9 cellular contexts compared by ENCODE assay signal in genomic region chr2:53785378-53785777, GRCh38. TPM values are rescaled to one million over a fixed set of nuclear protein-coding genes. Genes with fewer than 3 reads are reported as not detected.
A peak's percentile ranks its signal among the peaks of the same experiment; 100 is the strongest.
DNase-seq lines count a peak whose midpoint lies in the region; ATAC-seq, FAIRE-seq and TF ChIP-seq lines count a peak whose summit lies in the region.
"Had no signal": no experiment of that assay in that cellular context is flagged by ENCODE, and none has a peak within 500 bp of the region (broad histone marks: within the 10 kb centered on the region; RNA-seq: fewer than 3 reads in every experiment).

No MANE protein-coding gene starts in this region.

- peaks cover 100% of the 10 kb centered on the region for H3K79me2 ChIP-seq in OCI-LY3 (ENCODE audit: low read length)
- peaks cover 75% of the 10 kb centered on the region for H3K79me2 ChIP-seq in endothelial cell of umbilical vein (ENCODE audit: control insufficient read depth, insufficient read depth, low read length)

- BruUV-seq in endothelial cell of umbilical vein (replicated peaks; lab: Mats Ljungman, UMichigan): no TSS peak

- H3K4me2 ChIP-seq in OCI-LY3 (ENCODE audit: low read length): peak overlapping the region; percentile 85
- peak overlapping the region; percentile 91 for H3K4me2 ChIP-seq in endothelial cell of umbilical vein (ENCODE audit: insufficient read depth, low read length)

- H3K4me1 ChIP-seq in OCI-LY3 (ENCODE audit: low read length) (peaks cover 19% of the 10 kb centered on the region), endothelial cell of umbilical vein (ENCODE audit: control insufficient read depth, extremely low read depth, insufficient read depth, low read length) (peaks cover 23% of the 10 kb centered on the region)

- peak overlapping the region; percentile 92; the same call in 1 of the 2 replicates for H3K9ac ChIP-seq in OCI-LY3 (ENCODE audit: low read length)
- H3K9ac ChIP-seq in endothelial cell of umbilical vein (replicated peaks; ENCODE audit: extremely low read depth, insufficient read depth, low read length): peak overlapping the region; percentile 91

- no peaks in the 10 kb centered on the region for H3K9me3 ChIP-seq in OCI-LY3 (ENCODE audit: insufficient read depth, low read length)
- H3K9me3 ChIP-seq in endothelial cell of umbilical vein (replicated peaks; ENCODE audit: control insufficient read depth, insufficient read depth, low read length): no peaks in the 10 kb centered on the region

- CTCF ChIA-PET in endothelial cell of umbilical vein (lab: Charles Lee): interaction anchor here (2.8 kb wide), 1 partner anchor 17 kb away, joined by 13 read pairs; the partner anchor contains the start of gene CHAC2

- H3K27ac Mint-ChIP-seq in progenitor cell of endocrine pancreas: peak overlapping the region; percentile 99

- dilution Hi-C loops in endothelial cell of umbilical vein (cut with MboI; ENCODE audit: extremely low pct_ligation_motif_present, low sequenced_read_pairs): no loop called here

- peak overlapping the region; percentile 91 for H3K4me3 Mint-ChIP-seq in progenitor cell of endocrine pancreas (ENCODE audit: low read depth)

- no peak overlapping the region for H3K27ac ChIP-seq in OCI-LY3 (ENCODE audit: low read length)
- H3K27ac ChIP-seq in endothelial cell of umbilical vein (ENCODE audit: insufficient read depth, low read depth, low read length): no peak overlapping the region

- no peaks in the 10 kb centered on the region for H4K20me1 ChIP-seq in OCI-LY3 (ENCODE audit: insufficient read depth, low read length)
- H4K20me1 ChIP-seq in endothelial cell of umbilical vein (replicated peaks; ENCODE audit: control insufficient read depth, extremely low read depth, insufficient read depth, low read length): no peaks in the 10 kb centered on the region

- H3K9me3 Mint-ChIP-seq in progenitor cell of endocrine pancreas (ENCODE audit: low read depth): no peaks in the 10 kb centered on the region

- H3K4me3 ChIP-seq in OCI-LY3 (ENCODE audit: low read length) (peak overlapping the region; percentile 98), endothelial cell of umbilical vein (replicated peaks in 1 of 3; ENCODE audit: insufficient read depth in 1 of 3, low read depth in 1 of 3, low read length in 3 of 3) (peak overlapping the region in 2 of 3 experiments; percentile 92 to 98)

- DNase-seq in Daoy (ENCODE audit: low read depth) (peak; percentile 7), endothelial cell of umbilical vein (ENCODE audit: low read depth, low spot score) (no peak), progenitor cell of endocrine pancreas (ENCODE audit: low spot score, unreplicated experiment) (no peak), RPMI8226 (no peak), ureter (ENCODE audit: low spot score) (no peak)
- DNase-seq: NCI-H1417 treated with DMSO at 0.1 percent for 48 hours had no signal

- no peaks in the 10 kb centered on the region for H3K36me3 Mint-ChIP-seq in progenitor cell of endocrine pancreas (ENCODE audit: insufficient read depth)

- H3K27me3 ChIP-seq in OCI-LY3 (ENCODE audit: low read depth, low read length) (no peaks in the 10 kb centered on the region), endothelial cell of umbilical vein (ENCODE audit: control insufficient read depth in 2 of 2, insufficient read depth in 2 of 2, low read length in 2 of 2) (no peaks in the 10 kb centered on the region)

- no peak for FAIRE-seq in endothelial cell of umbilical vein (lab: Jason Lieb, UNC)

- ATAC-seq in HG03469 (IDR thresholded peaks at IDR 0.05; ENCODE audit: unreplicated experiment): no peak
- ATAC-seq in GM19035 (IDR thresholded peaks at IDR 0.05; ENCODE audit: unreplicated experiment): no peak

- H2AFZ ChIP-seq in OCI-LY3 (ENCODE audit: low read depth, low read length): no peak overlapping the region
- no peak overlapping the region for H2AFZ ChIP-seq in endothelial cell of umbilical vein (ENCODE audit: low read depth, low read length)

- TF ChIP-seq CTCF in OCI-LY3 (IDR thresholded peaks at IDR 0.05; ENCODE audit: low read depth, low read length) (no peak), endothelial cell of umbilical vein (IDR thresholded peaks at IDR 0.05; ENCODE audit: extremely low read depth in 1 of 2, insufficient read depth in 1 of 2, low read depth in 1 of 2, low read length in 2 of 2) (no peak), progenitor cell of endocrine pancreas (IDR thresholded peaks at IDR 0.05; ENCODE audit: unreplicated experiment) (no peak)

- H3K27me3 Mint-ChIP-seq in progenitor cell of endocrine pancreas: no peaks in the 10 kb centered on the region

- intact Hi-C loops in endothelial cell of umbilical vein (cut with micrococcal nuclease): no loop called here

- no peaks in the 10 kb centered on the region for H3K9me1 ChIP-seq in endothelial cell of umbilical vein (replicated peaks; ENCODE audit: control insufficient read depth, extremely low read depth, insufficient read depth, low read length)

- peaks cover 13% of the 10 kb centered on the region for H3K36me3 ChIP-seq in OCI-LY3 (replicated peaks; ENCODE audit: low read depth, low read length)
- no peaks in the 10 kb centered on the region for H3K36me3 ChIP-seq in endothelial cell of umbilical vein (ENCODE audit: control insufficient read depth in 2 of 2, extremely low read depth in 1 of 2, insufficient read depth in 2 of 2, low read length in 2 of 2)

- POLR2A ChIA-PET in endothelial cell of umbilical vein (lab: Charles Lee): interaction anchor here (2.3 kb wide), 1 partner anchor 17 kb away, joined by 8 read pairs; the partner anchor contains the start of gene CHAC2

- peaks cover 25% of the 10 kb centered on the region for H3K4me1 Mint-ChIP-seq in progenitor cell of endocrine pancreas (ENCODE audit: low read depth)

- no peak for TF ChIP-seq POLR2A in endothelial cell of umbilical vein (IDR thresholded peaks at IDR 0.05; ENCODE audit: low read depth, low read length)

TF ChIP-seq in endothelial cell of umbilical vein, 7 proteins besides CTCF, POLR2A, EP300 and RAD21:
- TF ChIP-seq MAX (IDR thresholded peaks at IDR 0.05; ENCODE audit: insufficient read depth, insufficient read length) (no peak), JUN (IDR thresholded peaks at IDR 0.05; ENCODE audit: borderline replicate concordance, insufficient read depth, insufficient read length, low read depth) (no peak), MYC (IDR thresholded peaks at IDR 0.05; ENCODE audit: low read depth, low read length) (no peak), EZH2 (IDR thresholded peaks at IDR 0.05; ENCODE audit: borderline replicate concordance, low read depth, low read length, severe bottlenecking) (no peak), GATA2 (IDR thresholded peaks at IDR 0.05; ENCODE audit: insufficient read depth, insufficient read length, low read depth, low read length) (no peak)
TF ChIP-seq in endothelial cell of umbilical vein: peak in this region for 0.

RNA-seq across cellular contexts. Expression of gene ASB3, which starts 1.4 kb away (rescaled TPM):
- total RNA-seq in Daoy (2014; rRNA removed; shearing (Covaris generic)): 24.4 and 24.5 TPM in 2 replicates
- total RNA-seq in endothelial cell of umbilical vein (14.2 and 20.5 TPM in 2 replicates), progenitor cell of endocrine pancreas (31.3 and 31.4 TPM in 2 replicates), ureter (16.1 TPM)
- polyA plus RNA-seq in endothelial cell of umbilical vein: 20.3 and 20.5 TPM in 2 replicates
- 17.1 and 18.9 TPM in 2 replicates for polyA plus RNA-seq in endothelial cell of umbilical vein (2011; cell fraction: cytosol; rRNA removed)
- 36.8 and 39.4 TPM in 2 replicates for polyA plus RNA-seq in endothelial cell of umbilical vein (2011; cell fraction: nucleus; rRNA removed)
- 16.0 and 17.0 TPM in 2 replicates for polyA plus RNA-seq in endothelial cell of umbilical vein (2012)
- polyA minus RNA-seq in endothelial cell of umbilical vein: 34.8 and 39.2 TPM in 2 replicates
- 16.4 TPM for polyA minus RNA-seq in endothelial cell of umbilical vein (2011; cell fraction: cytosol; rRNA and poly(A)+ RNA removed)
- 46.5 and 59.0 TPM in 2 replicates for polyA minus RNA-seq in endothelial cell of umbilical vein (2011; cell fraction: nucleus; rRNA and poly(A)+ RNA removed)

RNA-seq across cellular contexts. Expression of gene ERLEC1, which starts 1.5 kb away (rescaled TPM):
- 71.3 and 71.9 TPM in 2 replicates for total RNA-seq in Daoy (2014; rRNA removed; shearing (Covaris generic))
- 37.6 TPM in 2 replicates for total RNA-seq in endothelial cell of umbilical vein
- 23.1 and 26.4 TPM in 2 replicates for polyA plus RNA-seq in endothelial cell of umbilical vein
- 29.9 and 34.7 TPM in 2 replicates for polyA plus RNA-seq in endothelial cell of umbilical vein (2011; cell fraction: cytosol; rRNA removed)
- 16.5 and 21.1 TPM in 2 replicates for polyA plus RNA-seq in endothelial cell of umbilical vein (2011; cell fraction: nucleus; rRNA removed)
- 42.5 and 42.8 TPM in 2 replicates for polyA plus RNA-seq in endothelial cell of umbilical vein (2012)
- 13.9 and 14.8 TPM in 2 replicates for polyA minus RNA-seq in endothelial cell of umbilical vein
- 13.5 TPM for polyA minus RNA-seq in endothelial cell of umbilical vein (2011; cell fraction: cytosol; rRNA and poly(A)+ RNA removed)
- 9.0 and 11.9 TPM in 2 replicates for polyA minus RNA-seq in endothelial cell of umbilical vein (2011; cell fraction: nucleus; rRNA and poly(A)+ RNA removed)
- total RNA-seq in progenitor cell of endocrine pancreas: 36.4 and 37.9 TPM in 2 replicates
- 38.7 TPM for total RNA-seq in ureter

RNA-seq across cellular contexts. Expression of gene CHAC2, which starts 17.8 kb away (rescaled TPM):
- total RNA-seq in Daoy (2014; rRNA removed; shearing (Covaris generic)): 17.2 and 26.6 TPM in 2 replicates
- total RNA-seq in endothelial cell of umbilical vein (8.1 and 8.3 TPM in 2 replicates), progenitor cell of endocrine pancreas (1.6 and 2.9 TPM in 2 replicates), ureter (3.2 TPM)
- 2.1 and 3.4 TPM in 2 replicates for polyA plus RNA-seq in endothelial cell of umbilical vein
- 6.2 and 7.5 TPM in 2 replicates for polyA plus RNA-seq in endothelial cell of umbilical vein (2011; cell fraction: cytosol; rRNA removed)
- polyA plus RNA-seq in endothelial cell of umbilical vein (2011; cell fraction: nucleus; rRNA removed): 1.8 and 2.9 TPM in 2 replicates
- 3.7 and 10.1 TPM in 2 replicates for polyA plus RNA-seq in endothelial cell of umbilical vein (2012)
- polyA minus RNA-seq in endothelial cell of umbilical vein: 1.3 and 1.4 TPM in 2 replicates
- polyA minus RNA-seq in endothelial cell of umbilical vein (2011; cell fraction: cytosol; rRNA and poly(A)+ RNA removed): 7.7 TPM
- 0.67 and 0.96 TPM in 2 replicates for polyA minus RNA-seq in endothelial cell of umbilical vein (2011; cell fraction: nucleus; rRNA and poly(A)+ RNA removed)
